Comparison of ENCODE assay signal across 8 cellular contexts in the genomic region with DNA sequence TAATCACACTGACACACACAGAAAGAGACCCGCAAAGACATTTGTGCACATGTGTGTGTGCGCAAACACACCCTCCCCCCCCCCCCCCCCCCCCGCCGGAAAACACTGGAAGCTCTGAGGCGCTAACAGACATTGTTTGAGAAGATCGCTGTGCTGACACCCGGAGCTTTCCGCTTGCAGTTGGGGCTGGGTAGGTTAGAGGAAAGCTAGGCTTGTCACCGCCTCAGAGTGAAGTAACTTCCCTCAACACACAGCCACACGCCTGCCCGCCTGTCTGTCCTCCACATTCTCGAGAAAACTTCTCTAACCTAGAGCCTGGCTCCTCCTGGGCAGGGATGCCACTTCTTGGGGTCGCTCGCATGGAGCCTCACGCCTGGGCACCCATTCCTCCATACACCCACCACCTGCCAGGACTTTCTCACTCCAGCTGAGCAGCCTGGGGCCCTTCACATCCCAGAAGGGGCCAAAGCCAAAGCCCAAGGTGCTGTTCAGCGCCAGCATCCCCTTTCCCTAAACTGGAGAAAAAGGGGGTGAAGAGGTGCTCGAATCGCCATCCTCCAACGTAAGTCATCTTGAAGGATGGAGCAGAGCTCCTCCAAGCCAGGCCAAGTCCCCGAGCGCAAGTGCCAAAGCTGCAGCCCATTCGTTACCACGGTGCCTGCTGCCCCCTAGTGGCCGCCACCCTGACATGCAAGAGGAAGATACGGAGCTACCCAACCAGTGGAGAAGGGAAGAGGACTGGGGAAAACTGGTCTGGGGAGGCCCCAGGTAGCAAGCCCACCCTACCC.
DNase-seq lines count a peak whose midpoint lies in the region; ATAC-seq and TF ChIP-seq lines count a peak whose summit lies in the region.

No MANE protein-coding gene starts in this region.

- H3K9me3 ChIP-seq in OCI-LY1 (ENCODE audit: low read length) = no peaks in the 10 kb centered on the region

- POLR2A ChIA-PET in BJ (lab: Charles Lee) = no interaction called here

- CTCF ChIA-PET in BJ (lab: Yijun Ruan, JAX) = interaction anchor here (0.6 to 13.9 kb wide), 50 partner anchors 8 to 473 kb away, joined by 3 to 432 read pairs (median 4); partner anchors contain the start of genes FLOT2, MYO18A, NEK8 and TLCD1

- H2AFZ ChIP-seq in OCI-LY1 (ENCODE audit: low read length) = no peak overlapping the region

- H3K79me2 ChIP-seq in OCI-LY1 (ENCODE audit: insufficient read depth, low read length) = no peaks in the 10 kb centered on the region

- H3F3A ChIP-seq in OCI-LY1 (ENCODE audit: insufficient read depth, low read length) = no peaks in the 10 kb centered on the region

- peaks cover 46% of the 10 kb centered on the region for H3K36me3 ChIP-seq in BJ (ENCODE audit: control insufficient read depth, insufficient read depth, low read length)
- peaks cover 20% of the 10 kb centered on the region; the same call in 1 of the 2 replicates for H3K36me3 ChIP-seq in OCI-LY1 (ENCODE audit: insufficient read depth, low read length)

- no peaks in the 10 kb centered on the region for H4K20me1 ChIP-seq in OCI-LY1 (ENCODE audit: insufficient read depth, low read length)

- TF ChIP-seq POLR2A in erythroblast (IDR thresholded peaks at IDR 0.05; ENCODE audit: low read length) = no peak

- peak; percentile 94 for TF ChIP-seq CTCF in BJ (IDR thresholded peaks at IDR 0.05; ENCODE audit: insufficient read depth, low read depth, low read length)
- peak; percentile 90 for TF ChIP-seq CTCF in OCI-LY1 (IDR thresholded peaks at IDR 0.05; ENCODE audit: low read length)

- H3K4me1 ChIP-seq in OCI-LY1 (ENCODE audit: insufficient read depth, low read length, severe bottlenecking) = peaks cover 4% of the 10 kb centered on the region

- H3K9ac ChIP-seq in OCI-LY1 (ENCODE audit: low read length) = no peak overlapping the region

- ATAC-seq in GM18868 (IDR thresholded peaks at IDR 0.05; ENCODE audit: unreplicated experiment) = no peak

- H3K27ac ChIP-seq in OCI-LY1 (ENCODE audit: low read depth, low read length, poor library complexity, severe bottlenecking) = peak overlapping the region; percentile 51

- no peaks in the 10 kb centered on the region for H3K9me2 ChIP-seq in OCI-LY1 (ENCODE audit: low read depth, low read length)

- H3K27me3 ChIP-seq in BJ (ENCODE audit: control insufficient read depth, insufficient read depth, low read length) (no peaks in the 10 kb centered on the region), OCI-LY1 (ENCODE audit: insufficient read depth, low read length) (no peaks in the 10 kb centered on the region)

- DNase-seq in BJ (ENCODE audit: low read depth) (no peak), HCEC 1CT (peak; percentile 55), activated T-cell treated with anti-CD3 and anti-CD28 coated beads for 24 hours (ENCODE audit: low read depth) (peak; percentile 63), erythroblast (lab: John Stamatoyannopoulos, UW) (peak; percentile 76 to 88), myocyte (ENCODE audit: low read depth) (peak; percentile 71)
- peak; percentile 46 to 61 for DNase-seq in stimulated activated CD8-positive, alpha-beta memory T cell treated with anti-CD3 and anti-CD28 coated beads, Interleukin-7, amount 100 ng/mL, for 48 hours (ENCODE audit: extremely low read depth in 1 of 2, low read depth in 1 of 2)

- H3K4me3 ChIP-seq in BJ (ENCODE audit: low read depth, low read length) (no peak overlapping the region), OCI-LY1 (ENCODE audit: low read depth, low read length, poor library complexity, severe bottlenecking) (no peak overlapping the region)

- H3K4me2 ChIP-seq in OCI-LY1 (ENCODE audit: low read length) = peak overlapping the region; percentile 30; the same call in 1 of the 2 replicates
